1 cellular context compared by ENCODE assay signal in the genomic region with DNA sequence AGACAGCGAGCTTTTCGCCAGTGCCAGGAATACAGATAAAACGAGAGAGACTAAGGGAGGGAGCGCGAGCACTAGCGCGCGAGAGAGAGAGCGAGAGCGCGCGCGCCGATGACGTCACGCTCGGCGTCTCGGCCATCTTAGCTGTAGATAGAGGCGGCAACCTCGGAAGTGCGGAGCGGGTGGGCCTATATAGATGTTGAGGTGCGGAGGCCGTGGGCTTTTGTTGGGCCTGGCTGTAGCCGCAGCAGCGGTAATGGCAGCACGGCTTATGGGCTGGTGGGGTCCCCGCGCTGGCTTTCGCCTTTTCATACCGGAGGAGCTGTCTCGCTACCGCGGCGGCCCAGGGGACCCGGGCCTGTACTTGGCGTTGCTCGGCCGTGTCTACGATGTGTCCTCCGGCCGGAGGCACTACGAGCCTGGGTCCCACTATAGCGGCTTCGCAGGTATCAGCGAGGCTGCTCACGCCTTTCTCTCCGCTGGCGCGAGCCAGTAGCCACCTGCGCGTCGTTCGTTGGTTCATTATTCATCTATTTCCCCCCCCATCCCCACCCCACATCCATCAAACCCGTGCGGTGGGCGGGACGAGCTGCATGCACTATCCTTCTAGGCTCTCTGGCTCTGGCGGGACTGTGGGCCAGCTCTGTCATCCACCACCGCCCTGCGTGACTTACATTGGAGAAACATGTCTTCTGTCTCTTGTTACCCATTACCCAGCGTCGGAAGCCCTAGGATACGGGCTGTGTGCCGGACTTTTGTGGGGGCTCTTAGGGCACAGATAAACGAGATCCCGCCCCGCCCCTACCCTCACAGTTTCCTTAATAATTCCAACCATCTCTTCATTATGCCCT.
TF ChIP-seq lines count a peak whose summit lies in the region.

No MANE protein-coding gene starts in this region.

TF ChIP-seq in HEK293, 187 proteins besides CTCF, POLR2A, EP300 and RAD21 (continued from another document and continues in another):
- TF ChIP-seq, protein P1, sequence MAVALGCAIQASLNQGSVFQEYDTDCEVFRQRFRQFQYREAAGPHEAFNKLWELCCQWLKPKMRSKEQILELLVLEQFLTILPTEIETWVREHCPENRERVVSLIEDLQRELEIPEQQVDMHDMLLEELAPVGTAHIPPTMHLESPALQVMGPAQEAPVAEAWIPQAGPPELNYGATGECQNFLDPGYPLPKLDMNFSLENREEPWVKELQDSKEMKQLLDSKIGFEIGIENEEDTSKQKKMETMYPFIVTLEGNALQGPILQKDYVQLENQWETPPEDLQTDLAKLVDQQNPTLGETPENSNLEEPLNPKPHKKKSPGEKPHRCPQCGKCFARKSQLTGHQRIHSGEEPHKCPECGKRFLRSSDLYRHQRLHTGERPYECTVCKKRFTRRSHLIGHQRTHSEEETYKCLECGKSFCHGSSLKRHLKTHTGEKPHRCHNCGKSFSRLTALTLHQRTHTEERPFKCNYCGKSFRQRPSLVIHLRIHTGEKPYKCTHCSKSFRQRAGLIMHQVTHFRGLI (tag by site-specific recombination; IDR thresholded peaks at IDR 0.05), result no peak
- TF ChIP-seq, protein P2, sequence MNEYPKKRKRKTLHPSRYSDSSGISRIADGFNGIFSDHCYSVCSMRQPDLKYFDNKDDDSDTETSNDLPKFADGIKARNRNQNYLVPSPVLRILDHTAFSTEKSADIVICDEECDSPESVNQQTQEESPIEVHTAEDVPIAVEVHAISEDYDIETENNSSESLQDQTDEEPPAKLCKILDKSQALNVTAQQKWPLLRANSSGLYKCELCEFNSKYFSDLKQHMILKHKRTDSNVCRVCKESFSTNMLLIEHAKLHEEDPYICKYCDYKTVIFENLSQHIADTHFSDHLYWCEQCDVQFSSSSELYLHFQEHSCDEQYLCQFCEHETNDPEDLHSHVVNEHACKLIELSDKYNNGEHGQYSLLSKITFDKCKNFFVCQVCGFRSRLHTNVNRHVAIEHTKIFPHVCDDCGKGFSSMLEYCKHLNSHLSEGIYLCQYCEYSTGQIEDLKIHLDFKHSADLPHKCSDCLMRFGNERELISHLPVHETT (tag by site-specific recombination; IDR thresholded peaks at IDR 0.05), result no peak; the same call in 1 of the 2 replicates
- TF ChIP-seq ZNF146 (tag by site-specific recombination; IDR thresholded peaks at IDR 0.05) (0 out of 2 replicates have a peak, but pooled peaks have one; percentile 7), ZFHX2 (tag by site-specific recombination; conservative IDR thresholded peaks at IDR 0.05) (no peak), ZNF433 (tag by site-specific recombination; IDR thresholded peaks at IDR 0.05; ENCODE audit: low read depth) (no peak), ZFP3 (tag by site-specific recombination; IDR thresholded peaks at IDR 0.05; ENCODE audit: low read depth) (no peak), ZNF2 (tag by site-specific recombination; IDR thresholded peaks at IDR 0.05) (no peak; the same call in 1 of the 2 replicates), GLI2 (tag by site-specific recombination; IDR thresholded peaks at IDR 0.05; ENCODE audit: borderline replicate concordance, low read depth) (no peak), ZNF777 (tag by site-specific recombination; IDR thresholded peaks at IDR 0.05; ENCODE audit: borderline replicate concordance) (peak; percentile 31; the same call in 1 of the 2 replicates), SP2 (tag by site-specific recombination; IDR thresholded peaks at IDR 0.05) (peak; percentile 56), SP3 (tag by site-specific recombination; IDR thresholded peaks at IDR 0.05) (peak; percentile 65), ZNF311 (tag by site-specific recombination; IDR thresholded peaks at IDR 0.05; ENCODE audit: borderline replicate concordance) (no peak), KLF16 (tag by site-specific recombination; IDR thresholded peaks at IDR 0.05) (no peak; the same call in 1 of the 2 replicates), WT1 (tag by site-specific recombination; IDR thresholded peaks at IDR 0.05) (peak; percentile 13; the same call in 1 of the 2 replicates), ZBTB20 (tag by site-specific recombination; IDR thresholded peaks at IDR 0.05) (peak; percentile 11; the same call in 1 of the 2 replicates), ZBTB17 (tag by site-specific recombination; IDR thresholded peaks at IDR 0.05) (peak; percentile 99), ZNF114 (tag by site-specific recombination; IDR thresholded peaks at IDR 0.05) (no peak), BCL11A (tag by site-specific recombination; IDR thresholded peaks at IDR 0.05; ENCODE audit: low read depth) (no peak), ZNF561 (tag by site-specific recombination; IDR thresholded peaks at IDR 0.05; ENCODE audit: borderline replicate concordance) (peak; percentile 31; the same call in 1 of the 2 replicates), ZNF350 (tag by site-specific recombination; IDR thresholded peaks at IDR 0.05) (no peak), ZNF558 (tag by site-specific recombination; IDR thresholded peaks at IDR 0.05) (no peak), ZNF623 (tag by site-specific recombination; IDR thresholded peaks at IDR 0.05) (0 out of 2 replicates have a peak, but pooled peaks have one; percentile 25), ZNF785 (tag by site-specific recombination; IDR thresholded peaks at IDR 0.05) (no peak), ZNF341 (tag by site-specific recombination; IDR thresholded peaks at IDR 0.05; ENCODE audit: low read depth) (peak; percentile 25; the same call in 1 of the 2 replicates), ZNF423 (tag by site-specific recombination; IDR thresholded peaks at IDR 0.05) (no peak), ZBTB7A (tag by site-specific recombination; IDR thresholded peaks at IDR 0.05; ENCODE audit: low read depth) (peak; percentile 63; the same call in 1 of the 2 replicates), ZNF24 (tag by site-specific recombination; IDR thresholded peaks at IDR 0.05) (peak; percentile 29; the same call in 1 of the 2 replicates), IKZF3 (tag by site-specific recombination; IDR thresholded peaks at IDR 0.05) (peak; percentile 63; the same call in 1 of the 2 replicates), ZNF776 (tag by site-specific recombination; IDR thresholded peaks at IDR 0.05; ENCODE audit: borderline replicate concordance) (no peak), KLF7 (tag by site-specific recombination; IDR thresholded peaks at IDR 0.05; ENCODE audit: borderline replicate concordance) (no peak; the same call in 1 of the 2 replicates), ZNF366 (tag by site-specific recombination; conservative IDR thresholded peaks at IDR 0.05) (peak; percentile 85), SP7 (tag by site-specific recombination; IDR thresholded peaks at IDR 0.05) (peak; percentile 76), HOXD13 (CRISPR knock-in tag; IDR thresholded peaks at IDR 0.05; ENCODE audit: borderline replicate concordance) (0 out of 2 replicates have a peak, but pooled peaks have one; percentile 14), ZNF37A (tag by site-specific recombination; IDR thresholded peaks at IDR 0.05) (no peak), ZNF214 (tag by site-specific recombination; IDR thresholded peaks at IDR 0.05; ENCODE audit: borderline replicate concordance) (no peak), BCL11B (tag by site-specific recombination; IDR thresholded peaks at IDR 0.05; ENCODE audit: low read depth) (no peak), ZNF157 (tag by site-specific recombination; IDR thresholded peaks at IDR 0.05) (no peak), ZNF391 (tag by site-specific recombination; IDR thresholded peaks at IDR 0.05; ENCODE audit: borderline replicate concordance, low read depth) (no peak), ZNF23 (tag by site-specific recombination; IDR thresholded peaks at IDR 0.05; ENCODE audit: borderline replicate concordance) (no peak), ZBTB1 (tag by site-specific recombination; IDR thresholded peaks at IDR 0.05) (no peak), RBAK (tag by site-specific recombination; IDR thresholded peaks at IDR 0.05) (no peak; the same call in 1 of the 2 replicates), GLI4 (tag by site-specific recombination; IDR thresholded peaks at IDR 0.05) (no peak), ZNF624 (tag by site-specific recombination; IDR thresholded peaks at IDR 0.05) (no peak), ZNF701 (tag by site-specific recombination; IDR thresholded peaks at IDR 0.05) (no peak), ZNF670 (tag by site-specific recombination; IDR thresholded peaks at IDR 0.05; ENCODE audit: low read depth) (no peak), ZNF514 (tag by site-specific recombination; IDR thresholded peaks at IDR 0.05) (no peak), SALL2 (tag by site-specific recombination; IDR thresholded peaks at IDR 0.05; ENCODE audit: borderline replicate concordance) (no peak), GLIS2 (tag by site-specific recombination; IDR thresholded peaks at IDR 0.05) (no peak; the same call in 1 of the 2 replicates), ZNF473 (tag by site-specific recombination; IDR thresholded peaks at IDR 0.05) (no peak), ZNF600 (tag by site-specific recombination; IDR thresholded peaks at IDR 0.05) (peak; percentile 73)
- TF ChIP-seq, protein P3, sequence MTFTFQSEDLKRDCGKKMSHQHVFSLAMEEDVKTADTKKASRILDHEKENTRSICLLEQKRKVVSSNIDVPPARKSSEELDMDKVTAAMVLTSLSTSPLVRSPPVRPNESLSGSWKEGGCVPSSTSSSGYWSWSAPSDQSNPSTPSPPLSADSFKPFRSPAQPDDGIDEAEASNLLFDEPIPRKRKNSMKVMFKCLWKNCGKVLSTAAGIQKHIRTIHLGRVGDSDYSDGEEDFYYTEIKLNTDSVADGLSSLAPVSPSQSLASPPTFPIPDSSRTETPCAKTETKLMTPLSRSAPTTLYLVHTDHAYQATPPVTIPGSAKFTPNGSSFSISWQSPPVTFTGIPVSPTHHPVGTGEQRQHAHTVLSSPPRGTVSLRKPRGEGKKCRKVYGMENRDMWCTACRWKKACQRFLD (tag by site-specific recombination; IDR thresholded peaks at IDR 0.05), result no peak
- TF ChIP-seq, protein P4, sequence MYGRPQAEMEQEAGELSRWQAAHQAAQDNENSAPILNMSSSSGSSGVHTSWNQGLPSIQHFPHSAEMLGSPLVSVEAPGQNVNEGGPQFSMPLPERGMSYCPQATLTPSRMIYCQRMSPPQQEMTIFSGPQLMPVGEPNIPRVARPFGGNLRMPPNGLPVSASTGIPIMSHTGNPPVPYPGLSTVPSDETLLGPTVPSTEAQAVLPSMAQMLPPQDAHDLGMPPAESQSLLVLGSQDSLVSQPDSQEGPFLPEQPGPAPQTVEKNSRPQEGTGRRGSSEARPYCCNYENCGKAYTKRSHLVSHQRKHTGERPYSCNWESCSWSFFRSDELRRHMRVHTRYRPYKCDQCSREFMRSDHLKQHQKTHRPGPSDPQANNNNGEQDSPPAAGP (tag by site-specific recombination; IDR thresholded peaks at IDR 0.05), result peak; percentile 73; the same call in 1 of the 2 replicates
- TF ChIP-seq, protein P5, sequence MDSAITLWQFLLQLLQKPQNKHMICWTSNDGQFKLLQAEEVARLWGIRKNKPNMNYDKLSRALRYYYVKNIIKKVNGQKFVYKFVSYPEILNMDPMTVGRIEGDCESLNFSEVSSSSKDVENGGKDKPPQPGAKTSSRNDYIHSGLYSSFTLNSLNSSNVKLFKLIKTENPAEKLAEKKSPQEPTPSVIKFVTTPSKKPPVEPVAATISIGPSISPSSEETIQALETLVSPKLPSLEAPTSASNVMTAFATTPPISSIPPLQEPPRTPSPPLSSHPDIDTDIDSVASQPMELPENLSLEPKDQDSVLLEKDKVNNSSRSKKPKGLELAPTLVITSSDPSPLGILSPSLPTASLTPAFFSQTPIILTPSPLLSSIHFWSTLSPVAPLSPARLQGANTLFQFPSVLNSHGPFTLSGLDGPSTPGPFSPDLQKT (IDR thresholded peaks at IDR 0.05; ENCODE audit: borderline replicate concordance, low read depth, low read length), result no peak
- TF ChIP-seq, protein P6, sequence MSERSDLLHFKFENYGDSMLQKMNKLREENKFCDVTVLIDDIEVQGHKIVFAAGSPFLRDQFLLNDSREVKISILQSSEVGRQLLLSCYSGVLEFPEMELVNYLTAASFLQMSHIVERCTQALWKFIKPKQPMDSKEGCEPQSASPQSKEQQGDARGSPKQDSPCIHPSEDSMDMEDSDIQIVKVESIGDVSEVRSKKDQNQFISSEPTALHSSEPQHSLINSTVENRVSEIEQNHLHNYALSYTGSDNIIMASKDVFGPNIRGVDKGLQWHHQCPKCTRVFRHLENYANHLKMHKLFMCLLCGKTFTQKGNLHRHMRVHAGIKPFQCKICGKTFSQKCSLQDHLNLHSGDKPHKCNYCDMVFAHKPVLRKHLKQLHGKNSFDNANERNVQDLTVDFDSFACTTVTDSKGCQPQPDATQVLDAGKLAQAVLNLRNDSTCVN (tag by site-specific recombination; optimal IDR thresholded peaks at IDR 0.05), result peak; percentile 80
- TF ChIP-seq, protein P7, sequence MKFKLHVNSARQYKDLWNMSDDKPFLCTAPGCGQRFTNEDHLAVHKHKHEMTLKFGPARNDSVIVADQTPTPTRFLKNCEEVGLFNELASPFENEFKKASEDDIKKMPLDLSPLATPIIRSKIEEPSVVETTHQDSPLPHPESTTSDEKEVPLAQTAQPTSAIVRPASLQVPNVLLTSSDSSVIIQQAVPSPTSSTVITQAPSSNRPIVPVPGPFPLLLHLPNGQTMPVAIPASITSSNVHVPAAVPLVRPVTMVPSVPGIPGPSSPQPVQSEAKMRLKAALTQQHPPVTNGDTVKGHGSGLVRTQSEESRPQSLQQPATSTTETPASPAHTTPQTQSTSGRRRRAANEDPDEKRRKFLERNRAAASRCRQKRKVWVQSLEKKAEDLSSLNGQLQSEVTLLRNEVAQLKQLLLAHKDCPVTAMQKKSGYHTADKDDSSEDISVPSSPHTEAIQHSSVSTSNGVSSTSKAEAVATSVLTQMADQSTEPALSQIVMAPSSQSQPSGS (tag by site-specific recombination; IDR thresholded peaks at IDR 0.05; ENCODE audit: low read depth), result peak; percentile 99
- TF ChIP-seq, protein P8, sequence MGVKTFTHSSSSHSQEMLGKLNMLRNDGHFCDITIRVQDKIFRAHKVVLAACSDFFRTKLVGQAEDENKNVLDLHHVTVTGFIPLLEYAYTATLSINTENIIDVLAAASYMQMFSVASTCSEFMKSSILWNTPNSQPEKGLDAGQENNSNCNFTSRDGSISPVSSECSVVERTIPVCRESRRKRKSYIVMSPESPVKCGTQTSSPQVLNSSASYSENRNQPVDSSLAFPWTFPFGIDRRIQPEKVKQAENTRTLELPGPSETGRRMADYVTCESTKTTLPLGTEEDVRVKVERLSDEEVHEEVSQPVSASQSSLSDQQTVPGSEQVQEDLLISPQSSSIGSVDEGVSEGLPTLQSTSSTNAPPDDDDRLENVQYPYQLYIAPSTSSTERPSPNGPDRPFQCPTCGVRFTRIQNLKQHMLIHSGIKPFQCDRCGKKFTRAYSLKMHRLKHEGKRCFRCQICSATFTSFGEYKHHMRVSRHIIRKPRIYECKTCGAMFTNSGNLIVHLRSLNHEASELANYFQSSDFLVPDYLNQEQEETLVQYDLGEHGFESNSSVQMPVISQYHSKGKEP (tag by site-specific recombination; IDR thresholded peaks at IDR 0.05), result no peak; the same call in 1 of the 2 replicates
- TF ChIP-seq, protein P9, sequence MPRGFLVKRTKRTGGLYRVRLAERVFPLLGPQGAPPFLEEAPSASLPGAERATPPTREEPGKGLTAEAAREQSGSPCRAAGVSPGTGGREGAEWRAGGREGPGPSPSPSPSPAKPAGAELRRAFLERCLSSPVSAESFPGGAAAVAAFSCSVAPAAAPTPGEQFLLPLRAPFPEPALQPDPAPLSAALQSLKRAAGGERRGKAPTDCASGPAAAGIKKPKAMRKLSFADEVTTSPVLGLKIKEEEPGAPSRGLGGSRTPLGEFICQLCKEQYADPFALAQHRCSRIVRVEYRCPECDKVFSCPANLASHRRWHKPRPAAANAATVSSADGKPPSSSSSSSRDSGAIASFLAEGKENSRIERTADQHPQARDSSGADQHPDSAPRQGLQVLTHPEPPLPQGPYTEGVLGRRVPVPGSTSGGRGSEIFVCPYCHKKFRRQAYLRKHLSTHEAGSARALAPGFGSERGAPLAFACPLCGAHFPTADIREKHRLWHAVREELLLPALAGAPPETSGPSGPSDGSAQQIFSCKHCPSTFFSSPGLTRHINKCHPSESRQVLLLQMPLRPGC (tag by site-specific recombination; IDR thresholded peaks at IDR 0.05), result no peak
